Comparison of ENCODE assay signal across 34 cellular contexts in the genomic region with DNA sequence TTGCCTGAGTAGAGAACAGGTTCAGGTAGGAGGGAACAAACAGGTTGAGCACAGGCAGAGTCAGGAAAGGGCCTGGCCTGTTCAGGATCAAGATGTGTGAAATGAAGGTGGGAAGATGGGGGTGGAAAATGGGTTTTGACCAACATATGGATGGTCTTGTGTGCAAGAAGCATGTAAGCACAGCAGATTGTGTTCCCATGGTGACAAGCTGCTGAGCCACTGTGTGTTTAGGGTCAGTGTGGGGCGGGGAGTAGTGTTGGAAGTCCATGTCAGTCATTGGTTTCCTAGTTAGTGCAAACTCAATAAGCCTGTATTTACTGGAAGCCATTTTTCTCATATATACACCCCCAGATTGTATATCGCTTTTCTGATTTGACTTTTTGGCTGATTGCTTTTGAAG.
"Had no signal": no experiment of that assay in that cellular context is flagged by ENCODE, and none has a peak within 500 bp of the region (broad histone marks: within the 10 kb centered on the region; RNA-seq: fewer than 3 reads in every experiment).

No MANE protein-coding gene starts in this region.

- FAIRE-seq: endothelial cell of umbilical vein, keratinocyte had no signal

- H3K4me1 ChIP-seq: ascending aorta, gastroesophageal sphincter, upper lobe of left lung had no signal

- H3K4me3 Mint-ChIP-seq: activated CD4-positive, alpha-beta memory T cell treated with anti-CD3 and anti-CD28 coated beads, Interleukin-2, amount 10 ng/mL, durations not matched to agents 7 days and 5 days; activated CD4-positive, alpha-beta T cell treated with anti-CD3 and anti-CD28 coated beads, Interleukin-2, amount 10 ng/mL, durations not matched to agents 7 days and 5 days; activated naive CD4-positive, alpha-beta T cell treated with anti-CD3 and anti-CD28 coated beads, Interleukin-2, amount 10 ng/mL, durations not matched to agents 7 days and 5 days; activated naive CD8-positive, alpha-beta T cell treated with anti-CD3 and anti-CD28 coated beads, Interleukin-2, amount 10 ng/mL, durations not matched to agents 7 days and 5 days; activated T-cell treated with anti-CD3 and anti-CD28 coated beads, Interleukin-2, amount 50 U/mL, for 24 hours; nephron; stimulated activated memory B cell treated with anti-CD40 and anti-IgM and Interleukin-4, amounts not matched to agents 10 μg/mL and 1 μg/mL and 100 μg/mL, for 72 hours; stimulated activated naive CD8-positive, alpha-beta T cell treated with anti-CD3 and anti-CD28 coated beads, Interleukin-15, amount 100 ng/mL, for 72 hours; WTC11 had no signal

- H3K9me3 Mint-ChIP-seq: activated CD4-positive, alpha-beta memory T cell treated with anti-CD3 and anti-CD28 coated beads, Interleukin-2, amount 10 ng/mL, durations not matched to agents 7 days and 5 days; activated CD4-positive, alpha-beta T cell treated with anti-CD3 and anti-CD28 coated beads, Interleukin-2, amount 10 ng/mL, durations not matched to agents 7 days and 5 days; activated naive CD4-positive, alpha-beta T cell treated with anti-CD3 and anti-CD28 coated beads, Interleukin-2, amount 10 ng/mL, durations not matched to agents 7 days and 5 days; activated naive CD8-positive, alpha-beta T cell treated with anti-CD3 and anti-CD28 coated beads, Interleukin-2, amount 10 ng/mL, durations not matched to agents 7 days and 5 days; activated T-cell treated with anti-CD3 and anti-CD28 coated beads, Interleukin-2, amount 50 U/mL, for 24 hours; nephron; stimulated activated memory B cell treated with anti-CD40 and anti-IgM and Interleukin-4, amounts not matched to agents 10 μg/mL and 1 μg/mL and 100 μg/mL, for 72 hours; stimulated activated naive CD8-positive, alpha-beta T cell treated with anti-CD3 and anti-CD28 coated beads, Interleukin-15, amount 100 ng/mL, for 72 hours; WTC11 had no signal

- H3K36me3 ChIP-seq: ascending aorta, brain microvascular endothelial cell, gastroesophageal sphincter, neutrophil, ovary, upper lobe of left lung had no signal

- H3K4me1 Mint-ChIP-seq: activated CD4-positive, alpha-beta memory T cell treated with anti-CD3 and anti-CD28 coated beads, Interleukin-2, amount 10 ng/mL, durations not matched to agents 7 days and 5 days; activated CD4-positive, alpha-beta T cell treated with anti-CD3 and anti-CD28 coated beads, Interleukin-2, amount 10 ng/mL, durations not matched to agents 7 days and 5 days; activated naive CD4-positive, alpha-beta T cell treated with anti-CD3 and anti-CD28 coated beads, Interleukin-2, amount 10 ng/mL, durations not matched to agents 7 days and 5 days; activated naive CD8-positive, alpha-beta T cell treated with anti-CD3 and anti-CD28 coated beads, Interleukin-2, amount 10 ng/mL, durations not matched to agents 7 days and 5 days; nephron; stimulated activated memory B cell treated with anti-CD40 and anti-IgM and Interleukin-4, amounts not matched to agents 10 μg/mL and 1 μg/mL and 100 μg/mL, for 72 hours had no signal

- H3K27me3 ChIP-seq: ascending aorta, brain microvascular endothelial cell, dorsolateral prefrontal cortex, gastroesophageal sphincter, neutrophil, ovary, upper lobe of left lung had no signal

- H3K27ac ChIP-seq: ascending aorta, brain microvascular endothelial cell, coronary artery, dorsolateral prefrontal cortex, gastroesophageal sphincter, neutrophil, ovary, skin epidermis, upper lobe of left lung had no signal

- H3K27ac Mint-ChIP-seq: activated CD4-positive, alpha-beta memory T cell treated with anti-CD3 and anti-CD28 coated beads, Interleukin-2, amount 10 ng/mL, durations not matched to agents 7 days and 5 days; activated CD4-positive, alpha-beta T cell treated with anti-CD3 and anti-CD28 coated beads, Interleukin-2, amount 10 ng/mL, durations not matched to agents 7 days and 5 days; activated naive CD4-positive, alpha-beta T cell treated with anti-CD3 and anti-CD28 coated beads, Interleukin-2, amount 10 ng/mL, durations not matched to agents 7 days and 5 days; activated naive CD8-positive, alpha-beta T cell treated with anti-CD3 and anti-CD28 coated beads, Interleukin-2, amount 10 ng/mL, durations not matched to agents 7 days and 5 days; activated T-cell treated with anti-CD3 and anti-CD28 coated beads, Interleukin-2, amount 50 U/mL, for 24 hours; nephron; progenitor cell of endocrine pancreas; stimulated activated memory B cell treated with anti-CD40 and anti-IgM and Interleukin-4, amounts not matched to agents 10 μg/mL and 1 μg/mL and 100 μg/mL, for 72 hours; stimulated activated naive CD8-positive, alpha-beta T cell treated with anti-CD3 and anti-CD28 coated beads, Interleukin-15, amount 100 ng/mL, for 72 hours; WTC11 had no signal

- ATAC-seq: gastroesophageal sphincter; left cardiac atrium; left ventricle myocardium superior; mucosa of descending colon; sciatic nerve; stimulated activated memory B cell treated with anti-CD40 and anti-IgM and Interleukin-4, amounts not matched to agents 10 μg/mL and 1 μg/mL and 100 μg/mL, for 72 hours; stimulated activated naive CD8-positive, alpha-beta T cell treated with anti-CD3 and anti-CD28 coated beads, Interleukin-15, amount 100 ng/mL, for 72 hours; WTC11 had no signal

- DNase-seq: activated CD4-positive, alpha-beta memory T cell treated with anti-CD3 and anti-CD28 coated beads, Interleukin-2, amount 10 ng/mL, durations not matched to agents 7 days and 5 days; activated CD4-positive, alpha-beta T cell treated with anti-CD3 and anti-CD28 coated beads for 1 hour; activated CD4-positive, alpha-beta T cell treated with anti-CD3 and anti-CD28 coated beads, Interleukin-2, amount 10 ng/mL, durations not matched to agents 7 days and 5 days; activated CD8-positive, alpha-beta memory T cell treated with anti-CD3 and anti-CD28 coated beads, Interleukin-2, amount 50 U/mL, for 48 hours; activated gamma-delta T cell; activated naive CD4-positive, alpha-beta T cell treated with anti-CD3 and anti-CD28 coated beads, Interleukin-2, amount 10 ng/mL, durations not matched to agents 7 days and 5 days; activated naive CD8-positive, alpha-beta T cell treated with anti-CD3 and anti-CD28 coated beads, Interleukin-2, amount 10 ng/mL, durations not matched to agents 7 days and 5 days; activated T-cell treated with anti-CD3 and anti-CD28 coated beads, Interleukin-2, amount 50 U/mL, for 24 hours; brain microvascular endothelial cell; dorsolateral prefrontal cortex; effector memory CD4-positive, alpha-beta T cell; head of caudate nucleus; hippocampal formation; left cardiac atrium; left ventricle myocardium superior; mucosa of descending colon; ovary; stimulated activated CD4-positive, alpha-beta T cell treated with anti-CD3 and anti-CD28 coated beads, Interleukin-12 subunit alpha, Interleukin-12 subunit beta, amount 100 ng/mL, for 4 hours; stimulated activated CD4-positive, alpha-beta T cell treated with anti-CD3 and anti-CD28 coated beads, Interleukin-4, amount 100 ng/mL, for 24 hours; stimulated activated naive CD8-positive, alpha-beta T cell treated with anti-CD3 and anti-CD28 coated beads, Interleukin-15, amount 100 ng/mL, for 72 hours; substantia nigra; upper lobe of left lung had no signal

- H3K9me3 ChIP-seq: ascending aorta, gastroesophageal sphincter, mucosa of descending colon, neutrophil, ovary, upper lobe of left lung had no signal

- H3K4me3 ChIP-seq: ascending aorta, coronary artery, dorsolateral prefrontal cortex, gastroesophageal sphincter, mucosa of descending colon, ovary, skin epidermis, upper lobe of left lung had no signal

- H3K36me3 Mint-ChIP-seq: activated naive CD4-positive, alpha-beta T cell treated with anti-CD3 and anti-CD28 coated beads, Interleukin-2, amount 10 ng/mL, durations not matched to agents 7 days and 5 days; activated naive CD8-positive, alpha-beta T cell treated with anti-CD3 and anti-CD28 coated beads, Interleukin-2, amount 10 ng/mL, durations not matched to agents 7 days and 5 days; WTC11 had no signal

- H3K27me3 Mint-ChIP-seq: activated CD4-positive, alpha-beta memory T cell treated with anti-CD3 and anti-CD28 coated beads, Interleukin-2, amount 10 ng/mL, durations not matched to agents 7 days and 5 days; activated CD4-positive, alpha-beta T cell treated with anti-CD3 and anti-CD28 coated beads, Interleukin-2, amount 10 ng/mL, durations not matched to agents 7 days and 5 days; activated naive CD4-positive, alpha-beta T cell treated with anti-CD3 and anti-CD28 coated beads, Interleukin-2, amount 10 ng/mL, durations not matched to agents 7 days and 5 days; activated T-cell treated with anti-CD3 and anti-CD28 coated beads, Interleukin-2, amount 50 U/mL, for 24 hours; progenitor cell of endocrine pancreas; stimulated activated memory B cell treated with anti-CD40 and anti-IgM and Interleukin-4, amounts not matched to agents 10 μg/mL and 1 μg/mL and 100 μg/mL, for 72 hours; stimulated activated naive CD8-positive, alpha-beta T cell treated with anti-CD3 and anti-CD28 coated beads, Interleukin-15, amount 100 ng/mL, for 72 hours had no signal
